Comparison of ENCODE assay signal across 19 cellular contexts in the genomic region with DNA sequence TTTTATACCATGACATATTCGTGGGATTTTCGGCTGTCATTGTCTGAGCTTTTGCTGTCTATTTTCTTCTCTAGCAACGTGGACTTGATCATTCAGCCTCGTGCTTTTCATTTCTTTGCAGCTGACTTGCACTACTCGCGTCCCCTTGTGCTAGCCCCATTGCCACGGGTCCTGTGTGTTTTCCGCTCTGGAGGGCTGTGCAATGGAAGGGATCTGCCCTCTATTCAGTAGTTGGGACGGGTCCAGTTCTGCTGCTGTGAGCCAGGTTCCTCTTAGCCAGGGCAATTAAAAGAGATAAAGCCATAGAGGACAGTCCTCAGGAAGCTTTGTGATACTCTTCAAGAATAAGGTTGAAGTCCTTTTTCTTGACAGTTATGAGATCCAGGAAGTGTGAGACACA. TPM values are rescaled to one million over a fixed set of nuclear protein-coding genes. Genes with fewer than 3 reads are reported as not detected.
DNase-seq lines count a peak whose midpoint lies in the region; ATAC-seq, FAIRE-seq and TF ChIP-seq lines count a peak whose summit lies in the region.
"Had no signal": no experiment of that assay in that cellular context is flagged by ENCODE, and none has a peak within 500 bp of the region (broad histone marks: within the 10 kb centered on the region; RNA-seq: fewer than 3 reads in every experiment).

No MANE protein-coding gene starts in this region.

- 92% methylated on average over 9 of the region's 9 CpGs for WGBS in HepG2 (ENCODE audit: low lambda C conversion rate)

- BruUV-seq in HepG2 (replicated peaks; lab: Mats Ljungman, UMichigan), result no TSS peak

- intact Hi-C loops in left ventricle myocardium superior (cut with micrococcal nuclease), result no loop called here
- intact Hi-C loops in cardiac septum (cut with DNase I), result loop anchor here (5.0 kb wide), 1 partner anchor 142 kb away; no protein-coding TSS in a partner anchor
- intact Hi-C loops in HepG2 (cut with micrococcal nuclease; ENCODE audit: unreplicated experiment), result loop anchor here (5.0 kb wide), 4 partner anchors 73 to 282 kb away; no protein-coding TSS in a partner anchor
- intact Hi-C loops in posterior cingulate gyrus (cut with DNase I), result no loop called here

- peak; percentile 28 for ATAC-seq in left ventricle myocardium superior
- no peak for ATAC-seq in HepG2

- no peaks in the 10 kb centered on the region for H3K36me3 Mint-ChIP-seq in endothelial cell (ENCODE audit: low read depth, unreplicated experiment)

- H4K20me1 ChIP-seq in HepG2 (ENCODE audit: insufficient read depth, low read length), result peaks cover 100% of the 10 kb centered on the region

- in situ Hi-C loops in HepG2 (cut with HindIII; ENCODE audit: extremely low pct_ligation_motif_present, low pct_unique_long_range_greater_than_20kb), result no loop called here

- H3K27ac ChIP-seq in HepG2 (ENCODE audit: extremely low read length, insufficient read depth, low read length) (no peak overlapping the region), skeletal muscle tissue (ENCODE audit: low read depth, low read length) (peak overlapping the region; percentile 51)
- H3K27ac ChIP-seq: epithelial cell of prostate had no signal

- no peak overlapping the region for H3K4me3 Mint-ChIP-seq in endothelial cell (ENCODE audit: unreplicated experiment)
- H3K4me3 Mint-ChIP-seq: activated naive CD8-positive, alpha-beta T cell; CD4-positive, CD25-positive, alpha-beta regulatory T cell; T-helper 2 cell treated with Interferon-gamma antibody and Interleukin-4, amounts not matched to agents 5 μg/mL and 100 μg/mL, for 36 hours had no signal

- H3K79me2 ChIP-seq in HepG2 (ENCODE audit: insufficient read depth, low read length), result peaks cover 100% of the 10 kb centered on the region

- H3K27ac Mint-ChIP-seq in endothelial cell (ENCODE audit: unreplicated experiment), result no peak overlapping the region
- H3K27ac Mint-ChIP-seq: activated naive CD8-positive, alpha-beta T cell; progenitor cell of endocrine pancreas; T-helper 2 cell treated with Interferon-gamma antibody and Interleukin-4, amounts not matched to agents 5 μg/mL and 100 μg/mL, for 36 hours had no signal

- no peak overlapping the region for H2AFZ ChIP-seq in HepG2 (ENCODE audit: low read length)

- no peak for TF ChIP-seq RAD21 in HepG2 (CRISPR knock-in tag; IDR thresholded peaks at IDR 0.05)

- POLR2A ChIA-PET in HepG2 (lab: Yijun Ruan, JAX), result no interaction called here

- no peak for FAIRE-seq in HepG2 (lab: Jason Lieb, UNC)
- FAIRE-seq: keratinocyte had no signal

- CTCF ChIA-PET in HepG2 (lab: Yijun Ruan, JAX; ENCODE audit: low intra/inter-chr PET ratio, low total read pairs), result no interaction called here

- DNase-seq in left ventricle myocardium superior (no peak), cardiac septum (ENCODE audit: low spot score) (no peak), HepG2 (ENCODE audit: low spot score) (no peak), posterior cingulate gyrus (no peak), endothelial cell (ENCODE audit: low spot score) (no peak), GF-D8 (lab: John Stamatoyannopoulos, UW) (no peak)
- DNase-seq in activated naive CD4-positive, alpha-beta T cell treated with Interleukin-2 at 50 U/mL for 16 hours, result no peak
- DNase-seq: activated CD8-positive, alpha-beta memory T cell treated with anti-CD3 and anti-CD28 coated beads, Interleukin-2, amount 50 U/mL, for 4 hours; CD4-positive, CD25-positive, alpha-beta regulatory T cell; DND-41; Kasumi-1; NCI-H1436; NCI-H345 had no signal

- H3K27me3 ChIP-seq in HepG2 (ENCODE audit: control insufficient read depth in 1 of 2, insufficient read depth in 2 of 2, low read length in 2 of 2) (no peaks in the 10 kb centered on the region), skeletal muscle tissue (ENCODE audit: control insufficient read depth in 3 of 3, insufficient read depth in 3 of 3, low read length in 3 of 3) (no peaks in the 10 kb centered on the region)

- H3K4me1 ChIP-seq in HepG2 (ENCODE audit: insufficient read depth, low read length), result peaks cover 100% of the 10 kb centered on the region
- peaks cover 55 to 73% (median 65%) of the 10 kb centered on the region in 3 donors for H3K4me1 ChIP-seq in skeletal muscle tissue (ENCODE audit: control insufficient read depth in 3 of 3, insufficient read depth in 3 of 3, low read length in 3 of 3)

- no peaks in the 10 kb centered on the region for H3K9me3 Mint-ChIP-seq in endothelial cell (ENCODE audit: unreplicated experiment)
- H3K9me3 Mint-ChIP-seq: CD4-positive, CD25-positive, alpha-beta regulatory T cell; T-helper 2 cell treated with Interferon-gamma antibody and Interleukin-4, amounts not matched to agents 5 μg/mL and 100 μg/mL, for 36 hours had no signal

- peaks cover 7% of the 10 kb centered on the region for H3K27me3 Mint-ChIP-seq in endothelial cell (ENCODE audit: unreplicated experiment)
- H3K27me3 Mint-ChIP-seq: activated naive CD8-positive, alpha-beta T cell; CD4-positive, CD25-positive, alpha-beta regulatory T cell had no signal

- no peak for TF ChIP-seq EP300 in HepG2 (IDR thresholded peaks at IDR 0.05; ENCODE audit: low read depth in 2 of 2, low read length in 2 of 2)
- no peak for TF ChIP-seq EP300 in HepG2 (CRISPR knock-in tag; IDR thresholded peaks at IDR 0.05; ENCODE audit: borderline replicate concordance)

- H3K4me2 ChIP-seq in HepG2 (ENCODE audit: low read depth, low read length), result peak overlapping the region; percentile 3; the same call in 1 of the 2 replicates

- peaks cover 60% of the 10 kb centered on the region for H3K4me1 Mint-ChIP-seq in endothelial cell (ENCODE audit: unreplicated experiment)

- H3K9ac ChIP-seq in HepG2 (ENCODE audit: insufficient read depth, low read depth, low read length) (no peak overlapping the region), skeletal muscle tissue (ENCODE audit: low read depth in 1 of 3, low read length in 3 of 3) (peak overlapping the region in 1 of 3 donors; percentile 60)

- H3K9me3 ChIP-seq in HepG2 (ENCODE audit: low read length) (no peaks in the 10 kb centered on the region), skeletal muscle tissue (ENCODE audit: control insufficient read depth in 3 of 3, low read length in 3 of 3) (no peaks in the 10 kb centered on the region)

- H3K4me3 ChIP-seq in HepG2 (replicated peaks in 1 of 3; ENCODE audit: insufficient read depth in 1 of 3, low read depth in 2 of 3, low read length in 3 of 3), result no peak overlapping the region
- peak overlapping the region in 1 of 3 donors; percentile 11 for H3K4me3 ChIP-seq in skeletal muscle tissue (ENCODE audit: low read length in 3 of 3)

- no peak for TF ChIP-seq POLR2A in HepG2 (IDR thresholded peaks at IDR 0.05; ENCODE audit: insufficient read depth in 1 of 2, low read depth in 2 of 2, low read length in 2 of 2)

- TF ChIP-seq CTCF in HepG2 (CRISPR knock-in tag; IDR thresholded peaks at IDR 0.05), result no peak
- no peak for TF ChIP-seq CTCF in endothelial cell (IDR thresholded peaks at IDR 0.05; ENCODE audit: unreplicated experiment)

- H3K36me3 ChIP-seq in HepG2 (replicated peaks in 1 of 2; ENCODE audit: control insufficient read depth in 1 of 2, insufficient read depth in 2 of 2, low read length in 2 of 2) (peaks cover 52 to 90% of the 10 kb centered on the region in 2 experiments), skeletal muscle tissue (ENCODE audit: control insufficient read depth in 3 of 3, insufficient read depth in 3 of 3, low read length in 3 of 3) (no peaks in the 10 kb centered on the region)

TF ChIP-seq in HepG2, 621 proteins besides CTCF, POLR2A, EP300 and RAD21 (continues in another document):
- TF ChIP-seq RXRA (CRISPR knock-in tag; IDR thresholded peaks at IDR 0.05), result no peak
- TF ChIP-seq HES4 (CRISPR knock-in tag; IDR thresholded peaks at IDR 0.05; ENCODE audit: borderline replicate concordance), result no peak
- no peak for TF ChIP-seq SMAD1 (CRISPR knock-in tag; IDR thresholded peaks at IDR 0.05; ENCODE audit: borderline replicate concordance, low read depth)
- TF ChIP-seq TAF1 (CRISPR knock-in tag; IDR thresholded peaks at IDR 0.05), result no peak
- TF ChIP-seq ZNF572 (CRISPR knock-in tag; IDR thresholded peaks at IDR 0.05), result 0 out of 2 replicates have a peak, but pooled peaks have one; percentile 6

RNA-seq across cellular contexts. Expression of a gene that starts 17.6 kb away (rescaled TPM):
- total RNA-seq in left ventricle myocardium superior, result 31.1 TPM
- total RNA-seq in cardiac septum, result 14.1 TPM
- 27.1 and 31.4 TPM in 2 replicates for total RNA-seq in HepG2 (2016; rRNA removed; fragmentation: Illumina TruSeq; extraction: Trizol)
- 3.1 and 3.2 TPM in 2 replicates for total RNA-seq in HepG2 (2016; cell fraction: cytosol; rRNA removed; fragmentation: Illumina TruSeq; extraction: Trizol; ENCODE audit: low read depth)
- 25.2 and 29.8 TPM in 2 replicates for total RNA-seq in HepG2 (2016; cell fraction: insoluble cytoplasmic fraction; rRNA removed; fragmentation: Illumina TruSeq; extraction: Trizol)
- 11.6 and 12.3 TPM in 2 replicates for total RNA-seq in HepG2 (2016; cell fraction: membrane; rRNA removed; fragmentation: Illumina TruSeq; extraction: Trizol)
- total RNA-seq in HepG2 (2016; cell fraction: nucleus; rRNA removed; fragmentation: Illumina TruSeq; extraction: Trizol), result 24.2 and 25.4 TPM in 2 replicates
- 363 and 389 TPM in 2 replicates for polyA plus RNA-seq in HepG2 (2011; rRNA removed)
- 249 and 284 TPM in 2 replicates for polyA plus RNA-seq in HepG2 (2011; cell fraction: cytosol; rRNA removed)
- 241 and 254 TPM in 2 replicates for polyA plus RNA-seq in HepG2 (2011; cell fraction: nucleus; rRNA removed)
- 141 and 166 TPM in 2 replicates for polyA plus RNA-seq in HepG2 (2012)
- polyA plus RNA-seq in HepG2 (2016; cell fraction: cytosol; fragmentation: Illumina TruSeq; extraction: Trizol; ENCODE audit: low read depth), result 1.5 and 2.0 TPM in 2 replicates
- polyA plus RNA-seq in HepG2 (2016; cell fraction: insoluble cytoplasmic fraction; fragmentation: Illumina TruSeq; extraction: Trizol; ENCODE audit: low read depth), result 26.5 and 29.0 TPM in 2 replicates
- 4.0 and 4.8 TPM in 2 replicates for polyA plus RNA-seq in HepG2 (2016; cell fraction: membrane; fragmentation: Illumina TruSeq; extraction: Trizol; ENCODE audit: low read depth)
- 28.0 and 29.7 TPM in 2 replicates for polyA plus RNA-seq in HepG2 (2016; cell fraction: nucleus; fragmentation: Illumina TruSeq; extraction: Trizol; ENCODE audit: insufficient read depth, low read depth)
- polyA minus RNA-seq in HepG2 (2011; rRNA and poly(A)+ RNA removed; ENCODE audit: low replicate concordance), result 3.4 and 577 TPM in 2 replicates
- 263 and 295 TPM in 2 replicates for polyA minus RNA-seq in HepG2 (2011; cell fraction: cytosol; rRNA and poly(A)+ RNA removed)
- 268 and 334 TPM in 2 replicates for polyA minus RNA-seq in HepG2 (2011; cell fraction: nucleus; rRNA and poly(A)+ RNA removed)
- total RNA-seq in skeletal muscle tissue, result 21.4 TPM
- total RNA-seq in endothelial cell (ENCODE audit: unreplicated experiment), result 3.2 TPM

Comparison
In these comparisons a context has a peak if more than half of its experiments do, and no peak if none do; other contexts are left out.
1. intact Hi-C loops: an anchor here in cardiac septum (5.0 kb wide) and HepG2 (5.0 kb wide); none called in left ventricle myocardium superior and posterior cingulate gyrus.